6 cellular contexts compared by ENCODE assay signal in genomic region chr22:20117656-20118571, GRCh38. TPM values are rescaled to one million over a fixed set of nuclear protein-coding genes. Genes with fewer than 3 reads are reported as not detected.
DNase-seq lines count a peak whose midpoint lies in the region; ATAC-seq and TF ChIP-seq lines count a peak whose summit lies in the region.

No MANE protein-coding gene starts in this region.

- ATAC-seq in HG02798 (IDR thresholded peaks at IDR 0.05; ENCODE audit: poor library complexity, unreplicated experiment), result peak; percentile 21
- ATAC-seq in gastroesophageal sphincter, result no peak
- no peak for ATAC-seq in HG02970 (IDR thresholded peaks at IDR 0.05; ENCODE audit: low FRiP score, unreplicated experiment)

- H3K4me3 ChIP-seq in gastroesophageal sphincter, result peak overlapping the region; percentile 74 to 91

- DNase-seq in COLO668 (lab: John Stamatoyannopoulos, UW; ENCODE audit: unreplicated experiment), result peak; percentile 49
- peak; percentile 92 for DNase-seq in activated CD4-positive, alpha-beta T cell treated with anti-CD3 and anti-CD28 coated beads for 48 hours
- peak; percentile 74 to 86 for DNase-seq in stimulated activated CD4-positive, alpha-beta T cell treated with anti-CD3 and anti-CD28 coated beads, Interleukin-4, amount 100 ng/mL, for 4 hours

- TF ChIP-seq POLR2A in gastroesophageal sphincter (IDR thresholded peaks at IDR 0.05), result no peak

- 0 to 3% methylated on average over 5 to 9 of the region's 65 CpGs for WGBS in gastroesophageal sphincter (ENCODE audit: low coverage in 1 of 2), 2 donors

- H3K4me1 ChIP-seq in gastroesophageal sphincter, result peaks cover 0 to 74% (median 22%) of the 10 kb centered on the region in 3 donors

- peak overlapping the region in 3 of 4 donors; percentile 87 to 90 (median 89) for H3K27ac ChIP-seq in gastroesophageal sphincter

- no peak for TF ChIP-seq EP300 in gastroesophageal sphincter (IDR thresholded peaks at IDR 0.05)

- H3K27me3 ChIP-seq in gastroesophageal sphincter, result no peaks in the 10 kb centered on the region

- no peaks in the 10 kb centered on the region for H3K9me3 ChIP-seq in gastroesophageal sphincter

- H3K36me3 ChIP-seq in gastroesophageal sphincter, result peaks cover 0 to 69% of the 10 kb centered on the region in 2 donors

- no peak for TF ChIP-seq CTCF in gastroesophageal sphincter (IDR thresholded peaks at IDR 0.05)

RNA-seq across cellular contexts. Expression of gene TRMT2A, which starts 0.9 kb away (rescaled TPM):
- total RNA-seq in gastroesophageal sphincter, result 10 to 100 TPM; 24.1 to 57.0 (median 36.3) TPM

RNA-seq across cellular contexts. Expression of gene RANBP1, which starts 2.0 kb away (rescaled TPM):
- total RNA-seq in gastroesophageal sphincter, result 100 to 1,000 TPM; 115 to 162 (median 158) TPM

RNA-seq across cellular contexts. Expression of gene ZDHHC8, which starts 13.7 kb away (rescaled TPM):
- 10 to 100 TPM; 11.8 to 27.8 (median 16.4) TPM for total RNA-seq in gastroesophageal sphincter

RNA-seq across cellular contexts. Expression of gene CCDC188, which starts 32.9 kb away (rescaled TPM):
- not detected for total RNA-seq in gastroesophageal sphincter

RNA-seq across cellular contexts. Expression of gene DGCR8, which starts 37.9 kb away (rescaled TPM):
- total RNA-seq in gastroesophageal sphincter, result 10 to 100 TPM; 16.9 to 27.6 (median 25.5) TPM
